31 cellular contexts compared by ENCODE assay signal in the genomic region with DNA sequence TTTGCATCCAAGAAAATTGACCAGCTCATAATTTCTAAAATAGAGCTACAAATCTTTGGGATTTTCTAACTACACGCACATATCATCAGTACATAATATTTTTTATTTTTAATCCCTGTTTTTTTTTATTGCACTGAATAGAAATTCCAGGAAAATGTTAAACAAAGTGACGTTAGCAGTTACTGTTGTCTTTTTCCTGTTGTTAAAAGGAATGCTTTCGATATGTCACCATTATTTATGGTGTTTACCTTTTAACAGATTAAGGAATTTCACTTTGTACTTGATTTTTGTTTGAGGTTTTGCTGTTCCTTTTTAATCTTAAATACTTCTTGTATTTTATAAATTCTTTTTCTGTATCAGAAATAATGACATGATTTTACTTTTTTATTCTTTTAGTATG.
"Had no signal": no experiment of that assay in that cellular context is flagged by ENCODE, and none has a peak within 500 bp of the region (broad histone marks: within the 10 kb centered on the region; RNA-seq: fewer than 3 reads in every experiment).

No MANE protein-coding gene starts in this region.

- H3K9me3 Mint-ChIP-seq: activated T-helper 2 cell treated with anti-CD3 and anti-CD28 coated beads, Interferon-gamma antibody, Interleukin-2, Interleukin-4, amounts not matched to agents 10 μg/mL and 5 μg/mL and 100 μg/mL, durations not matched to agents 14 hours and 24 hours and 36 hours; T-helper 2 cell treated with Interferon-gamma antibody and Interleukin-4, amounts not matched to agents 5 μg/mL and 100 μg/mL, for 36 hours had no signal

- DNase-seq: activated CD4-positive, alpha-beta T cell treated with anti-CD3 and anti-CD28 coated beads for 36 hours; activated CD4-positive, CD25-positive, alpha-beta regulatory T cell; activated CD8-positive, alpha-beta memory T cell treated with anti-CD3 and anti-CD28 coated beads, Interleukin-2, amount 10 ng/mL, durations not matched to agents 7 days and 5 days; activated CD8-positive, alpha-beta T cell treated with anti-CD3 and anti-CD28 coated beads, Interleukin-2, amount 10 ng/mL, durations not matched to agents 7 days and 5 days; activated naive CD4-positive, alpha-beta T cell; activated T-cell treated with anti-CD3 and anti-CD28 coated beads, Interleukin-2, amount 50 U/mL, for 48 hours; anterior cingulate cortex; dorsolateral prefrontal cortex; effector memory CD4-positive, alpha-beta T cell; foreskin keratinocyte; islet precursor cell; left cardiac atrium; mammary epithelial cell; naive B cell; nephron progenitor cell; stimulated activated CD4-positive, alpha-beta T cell treated with anti-CD3 and anti-CD28 coated beads, Interleukin-15, amount 100 ng/mL, for 24 hours; stimulated activated CD4-positive, alpha-beta T cell treated with anti-CD3 and anti-CD28 coated beads, Interleukin-2, amount 100 ng/mL, for 24 hours; stimulated activated naive B cell treated with anti-CD40 and anti-IgM and Interleukin-4, amounts not matched to agents 10 μg/mL and 1 μg/mL and 100 μg/mL, for 72 hours; stomach; T-helper 1 cell; thyroid gland; upper lobe of left lung had no signal

- H3K27ac Mint-ChIP-seq: activated CD4-positive, alpha-beta T cell treated with anti-CD3 and anti-CD28 coated beads for 36 hours; activated CD8-positive, alpha-beta memory T cell treated with anti-CD3 and anti-CD28 coated beads, Interleukin-2, amount 10 ng/mL, durations not matched to agents 7 days and 5 days; activated CD8-positive, alpha-beta T cell treated with anti-CD3 and anti-CD28 coated beads, Interleukin-2, amount 10 ng/mL, durations not matched to agents 7 days and 5 days; activated naive CD4-positive, alpha-beta T cell treated with anti-CD3 and anti-CD28 coated beads, Interleukin-2, amount 50 U/mL, for 72 hours; activated T-helper 2 cell treated with anti-CD3 and anti-CD28 coated beads, Interferon-gamma antibody, Interleukin-2, Interleukin-4, amounts not matched to agents 10 μg/mL and 5 μg/mL and 100 μg/mL, durations not matched to agents 14 hours and 24 hours and 36 hours; naive B cell; progenitor cell of endocrine pancreas; stimulated activated naive B cell treated with anti-CD40 and anti-IgM and Interleukin-4, amounts not matched to agents 10 μg/mL and 1 μg/mL and 100 μg/mL, for 72 hours; T-helper 2 cell treated with Interferon-gamma antibody and Interleukin-4, amounts not matched to agents 5 μg/mL and 100 μg/mL, for 36 hours had no signal

- H3K36me3 Mint-ChIP-seq: activated CD8-positive, alpha-beta memory T cell treated with anti-CD3 and anti-CD28 coated beads, Interleukin-2, amount 10 ng/mL, durations not matched to agents 7 days and 5 days; activated naive CD4-positive, alpha-beta T cell treated with anti-CD3 and anti-CD28 coated beads, Interleukin-2, amount 50 U/mL, for 72 hours; naive B cell; stimulated activated naive B cell treated with anti-CD40 and anti-IgM and Interleukin-4, amounts not matched to agents 10 μg/mL and 1 μg/mL and 100 μg/mL, for 72 hours had no signal

- ATAC-seq: activated CD4-positive, alpha-beta T cell treated with anti-CD3 and anti-CD28 coated beads for 36 hours; activated CD8-positive, alpha-beta memory T cell treated with anti-CD3 and anti-CD28 coated beads, Interleukin-2, amount 10 ng/mL, durations not matched to agents 7 days and 5 days; activated CD8-positive, alpha-beta T cell treated with anti-CD3 and anti-CD28 coated beads, Interleukin-2, amount 10 ng/mL, durations not matched to agents 7 days and 5 days; activated naive CD4-positive, alpha-beta T cell treated with anti-CD3 and anti-CD28 coated beads, Interleukin-2, amount 50 U/mL, for 72 hours; esophagus mucosa; foreskin keratinocyte; left cardiac atrium; sciatic nerve; stimulated activated naive B cell treated with anti-CD40 and anti-IgM and Interleukin-4, amounts not matched to agents 10 μg/mL and 1 μg/mL and 100 μg/mL, for 72 hours had no signal

- H3K4me1 Mint-ChIP-seq: activated CD4-positive, alpha-beta T cell treated with anti-CD3 and anti-CD28 coated beads for 36 hours; activated CD8-positive, alpha-beta memory T cell treated with anti-CD3 and anti-CD28 coated beads, Interleukin-2, amount 10 ng/mL, durations not matched to agents 7 days and 5 days; naive B cell; nephron progenitor cell; stimulated activated naive B cell treated with anti-CD40 and anti-IgM and Interleukin-4, amounts not matched to agents 10 μg/mL and 1 μg/mL and 100 μg/mL, for 72 hours had no signal

- H3K9me3 ChIP-seq: neutrophil, thyroid gland, upper lobe of left lung, vagina had no signal

- H3K4me1 ChIP-seq: stomach, thyroid gland had no signal

- H3K27me3 Mint-ChIP-seq: activated CD4-positive, alpha-beta T cell treated with anti-CD3 and anti-CD28 coated beads for 36 hours; activated CD8-positive, alpha-beta memory T cell treated with anti-CD3 and anti-CD28 coated beads, Interleukin-2, amount 10 ng/mL, durations not matched to agents 7 days and 5 days; naive B cell; progenitor cell of endocrine pancreas; stimulated activated naive B cell treated with anti-CD40 and anti-IgM and Interleukin-4, amounts not matched to agents 10 μg/mL and 1 μg/mL and 100 μg/mL, for 72 hours had no signal

- H3K4me3 Mint-ChIP-seq: activated CD4-positive, alpha-beta T cell treated with anti-CD3 and anti-CD28 coated beads for 36 hours; activated CD8-positive, alpha-beta memory T cell treated with anti-CD3 and anti-CD28 coated beads, Interleukin-2, amount 10 ng/mL, durations not matched to agents 7 days and 5 days; activated CD8-positive, alpha-beta T cell treated with anti-CD3 and anti-CD28 coated beads, Interleukin-2, amount 10 ng/mL, durations not matched to agents 7 days and 5 days; naive B cell; nephron progenitor cell; stimulated activated naive B cell treated with anti-CD40 and anti-IgM and Interleukin-4, amounts not matched to agents 10 μg/mL and 1 μg/mL and 100 μg/mL, for 72 hours; T-helper 2 cell treated with Interferon-gamma antibody and Interleukin-4, amounts not matched to agents 5 μg/mL and 100 μg/mL, for 36 hours had no signal

- H3K4me3 ChIP-seq: coronary artery, dorsolateral prefrontal cortex, stomach, thyroid gland, upper lobe of left lung, vagina had no signal

- H3K36me3 ChIP-seq: neutrophil, stomach, thyroid gland, upper lobe of left lung, vagina had no signal

- H3K27ac ChIP-seq: coronary artery, dorsolateral prefrontal cortex, foreskin keratinocyte, neutrophil, stomach, thyroid gland, upper lobe of left lung, vagina had no signal

- H3K27me3 ChIP-seq: dorsolateral prefrontal cortex, foreskin keratinocyte, neutrophil, stomach, thyroid gland, upper lobe of left lung, vagina had no signal
